8 cellular contexts compared by ENCODE assay signal in the genomic region with DNA sequence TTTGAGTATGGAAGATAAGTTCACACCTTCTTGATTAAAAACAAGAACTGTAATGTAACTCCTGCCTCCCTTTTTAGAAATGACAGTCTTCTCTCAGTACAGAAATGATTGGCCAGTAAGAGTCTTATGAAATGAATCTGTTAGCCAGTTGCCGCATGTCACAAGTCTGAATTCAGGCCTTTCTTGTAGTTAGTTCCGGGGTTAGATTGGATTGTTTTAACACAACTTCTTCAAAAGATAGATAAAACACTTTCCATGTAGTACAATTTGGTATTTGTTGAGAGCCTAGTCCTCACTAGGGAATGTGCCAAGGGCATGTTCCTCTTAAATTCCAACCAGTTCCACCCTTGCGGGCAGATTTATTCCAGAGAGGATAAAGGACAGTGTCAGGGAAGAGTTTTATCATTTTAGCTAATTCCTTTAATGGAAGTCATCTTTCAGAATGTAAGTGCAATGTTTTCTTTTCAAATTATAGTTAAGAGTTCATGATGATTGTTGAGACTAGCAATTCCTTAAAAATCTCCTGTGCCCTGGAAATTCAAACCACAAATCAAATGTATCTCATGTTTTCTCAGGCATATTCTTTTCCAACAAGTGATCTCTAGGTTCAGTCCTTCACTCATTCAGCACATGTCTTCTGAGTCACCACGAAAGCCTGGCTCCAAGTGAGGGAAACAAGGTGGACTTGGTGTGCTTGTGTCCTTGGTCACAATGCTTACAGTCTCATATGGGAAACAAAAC. TPM values are rescaled to one million over a fixed set of nuclear protein-coding genes. Genes with fewer than 3 reads are reported as not detected.
DNase-seq lines count a peak whose midpoint lies in the region; ATAC-seq and TF ChIP-seq lines count a peak whose summit lies in the region.

No MANE protein-coding gene starts in this region.

- TF ChIP-seq POLR2A in uterus (IDR thresholded peaks at IDR 0.05) (no peak), testis (IDR thresholded peaks at IDR 0.05) (no peak)

- 53 to 65% methylated on average over 4 of the region's 4 CpGs for WGBS in testis, 2 donors

- TF ChIP-seq CTCF in endothelial cell (IDR thresholded peaks at IDR 0.05; ENCODE audit: unreplicated experiment) (no peak), uterus (IDR thresholded peaks at IDR 0.05) (no peak), testis (IDR thresholded peaks at IDR 0.05) (no peak)

- H3K27ac ChIP-seq in uterus (peak overlapping the region; percentile 41 to 98), testis (peak overlapping the region in 1 of 2 donors; percentile 40)

- H3K27me3 ChIP-seq in uterus, result no peaks in the 10 kb centered on the region
- H3K27me3 ChIP-seq in testis, result no peaks in the 10 kb centered on the region

- H3K4me3 ChIP-seq in uterus, result peak overlapping the region in 1 of 2 donors; percentile 2
- H3K4me3 ChIP-seq in testis, result no peak overlapping the region

- no peaks in the 10 kb centered on the region for H3K9me3 Mint-ChIP-seq in endothelial cell (ENCODE audit: unreplicated experiment)

- peaks cover 12% of the 10 kb centered on the region for H3K27me3 Mint-ChIP-seq in endothelial cell (ENCODE audit: unreplicated experiment)

- H3K4me1 ChIP-seq in uterus, result no peaks in the 10 kb centered on the region
- peaks cover 9% of the 10 kb centered on the region for H3K4me1 ChIP-seq in testis

- H3K36me3 Mint-ChIP-seq in endothelial cell (ENCODE audit: low read depth, unreplicated experiment), result peaks cover 26% of the 10 kb centered on the region

- H3K36me3 ChIP-seq in uterus (no peaks in the 10 kb centered on the region), testis (ENCODE audit: low read depth, missing control alignments) (no peaks in the 10 kb centered on the region)

- DNase-seq in EH (ENCODE audit: low read depth) (peak; percentile 99), endothelial cell (ENCODE audit: low spot score) (no peak), uterus (no peak), 8988T (no peak), NCI-H526 treated with DMSO at 0.1 percent for 48 hours (lab: John Stamatoyannopoulos, UW) (no peak), testis (no peak)

- H3K4me3 Mint-ChIP-seq in endothelial cell (ENCODE audit: unreplicated experiment), result peak overlapping the region; percentile 22

- H3K4me1 Mint-ChIP-seq in endothelial cell (ENCODE audit: unreplicated experiment), result peaks cover 39% of the 10 kb centered on the region

- H3K9me3 ChIP-seq in uterus, result no peaks in the 10 kb centered on the region
- H3K9me3 ChIP-seq in testis, result no peaks in the 10 kb centered on the region

- intact Hi-C loops in uterus (cut with DNase I; ENCODE audit: low total_unique reads) (no loop called here), testis (cut with DNase I; ENCODE audit: low total_unique reads) (no loop called here)

- peak overlapping the region; percentile 25 for H3K27ac Mint-ChIP-seq in endothelial cell (ENCODE audit: unreplicated experiment)

- ATAC-seq in GM19467 (IDR thresholded peaks at IDR 0.05; ENCODE audit: unreplicated experiment) (peak; percentile 39), HG03457 (IDR thresholded peaks at IDR 0.05; ENCODE audit: unreplicated experiment) (peak; percentile 41)

RNA-seq across cellular contexts. Expression of a gene that starts 4.1 kb away (rescaled TPM):
- total RNA-seq in endothelial cell (ENCODE audit: unreplicated experiment) (50.1 TPM), uterus (10 to 100 TPM; 22.0 to 61.5 (median 56.5) TPM), testis (10 to 100 TPM; 30.3 to 39.8 TPM)
- polyA plus RNA-seq in testis (ENCODE audit: insufficient read depth, low read depth, low replicate concordance), result 44.8 TPM
